ENCODE assay signal across 1 cellular context in the genomic region with DNA sequence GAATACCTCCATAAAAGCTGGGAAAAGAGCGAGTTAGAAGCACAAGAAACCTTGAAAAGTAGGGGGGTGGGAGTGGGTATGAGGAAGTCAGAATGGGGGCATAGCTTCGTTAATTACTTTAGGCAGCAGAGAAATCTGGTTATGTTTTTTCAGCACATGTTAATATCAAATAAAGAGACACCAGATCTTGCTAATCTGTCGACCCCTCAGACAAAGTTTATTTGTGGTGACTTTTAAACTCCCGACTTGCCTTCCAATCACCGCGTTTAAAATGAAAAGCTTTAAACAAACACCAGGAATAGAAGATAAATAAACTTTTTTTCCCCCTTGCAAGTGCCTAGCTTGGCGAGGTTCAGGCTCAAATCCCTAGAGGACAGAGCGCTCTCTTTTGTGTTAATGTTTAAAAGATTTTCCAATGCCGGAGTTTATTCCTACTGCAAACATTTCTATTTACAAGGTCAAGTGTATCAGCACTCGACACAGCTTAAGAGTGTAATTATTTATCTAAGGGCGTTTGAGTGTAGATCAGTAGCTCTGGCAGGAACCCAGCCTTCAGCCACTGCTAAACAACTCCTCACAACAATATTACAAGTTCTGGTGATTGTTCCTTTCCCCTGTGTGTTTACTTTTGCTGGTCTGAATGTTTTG.
TF ChIP-seq lines count a peak whose summit lies in the region.

No MANE protein-coding gene starts in this region.

TF ChIP-seq in HEK293, 187 proteins besides CTCF, POLR2A, EP300 and RAD21 (continued from another document and continues in another):
- TF ChIP-seq, protein P1, sequence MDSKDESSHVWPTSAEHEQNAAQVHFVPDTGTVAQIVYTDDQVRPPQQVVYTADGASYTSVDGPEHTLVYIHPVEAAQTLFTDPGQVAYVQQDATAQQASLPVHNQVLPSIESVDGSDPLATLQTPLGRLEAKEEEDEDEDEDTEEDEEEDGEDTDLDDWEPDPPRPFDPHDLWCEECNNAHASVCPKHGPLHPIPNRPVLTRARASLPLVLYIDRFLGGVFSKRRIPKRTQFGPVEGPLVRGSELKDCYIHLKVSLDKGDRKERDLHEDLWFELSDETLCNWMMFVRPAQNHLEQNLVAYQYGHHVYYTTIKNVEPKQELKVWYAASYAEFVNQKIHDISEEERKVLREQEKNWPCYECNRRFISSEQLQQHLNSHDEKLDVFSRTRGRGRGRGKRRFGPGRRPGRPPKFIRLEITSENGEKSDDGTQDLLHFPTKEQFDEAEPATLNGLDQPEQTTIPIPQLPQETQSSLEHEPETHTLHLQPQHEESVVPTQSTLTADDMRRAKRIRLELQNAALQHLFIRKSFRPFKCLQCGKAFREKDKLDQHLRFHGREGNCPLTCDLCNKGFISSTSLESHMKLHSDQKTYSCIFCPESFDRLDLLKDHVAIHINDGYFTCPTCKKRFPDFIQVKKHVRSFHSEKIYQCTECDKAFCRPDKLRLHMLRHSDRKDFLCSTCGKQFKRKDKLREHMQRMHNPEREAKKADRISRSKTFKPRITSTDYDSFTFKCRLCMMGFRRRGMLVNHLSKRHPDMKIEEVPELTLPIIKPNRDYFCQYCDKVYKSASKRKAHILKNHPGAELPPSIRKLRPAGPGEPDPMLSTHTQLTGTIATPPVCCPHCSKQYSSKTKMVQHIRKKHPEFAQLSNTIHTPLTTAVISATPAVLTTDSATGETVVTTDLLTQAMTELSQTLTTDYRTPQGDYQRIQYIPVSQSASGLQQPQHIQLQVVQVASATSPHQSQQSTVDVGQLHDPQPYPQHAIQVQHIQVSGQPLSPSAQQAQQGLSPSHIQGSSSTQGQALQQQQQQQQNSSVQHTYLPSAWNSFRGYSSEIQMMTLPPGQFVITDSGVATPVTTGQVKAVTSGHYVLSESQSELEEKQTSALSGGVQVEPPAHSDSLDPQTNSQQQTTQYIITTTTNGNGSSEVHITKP (tag by site-specific recombination; IDR thresholded peaks at IDR 0.05) = peak; percentile 88
- TF ChIP-seq ZBTB17 (tag by site-specific recombination; IDR thresholded peaks at IDR 0.05) (peak; percentile 86), ZNF670 (tag by site-specific recombination; IDR thresholded peaks at IDR 0.05; ENCODE audit: low read depth) (no peak), MEIS1 (CRISPR knock-in tag; IDR thresholded peaks at IDR 0.05; ENCODE audit: borderline replicate concordance) (no peak; the same call in 1 of the 2 replicates), ZNF214 (tag by site-specific recombination; IDR thresholded peaks at IDR 0.05; ENCODE audit: borderline replicate concordance) (no peak), FEZF1 (tag by site-specific recombination; IDR thresholded peaks at IDR 0.05) (peak; percentile 98), ZNF768 (tag by site-specific recombination; IDR thresholded peaks at IDR 0.05) (no peak), ZNF366 (tag by site-specific recombination; conservative IDR thresholded peaks at IDR 0.05) (peak; percentile 73), ZNF701 (tag by site-specific recombination; IDR thresholded peaks at IDR 0.05) (no peak), ZNF623 (tag by site-specific recombination; IDR thresholded peaks at IDR 0.05) (no peak), ZNF354C (tag by site-specific recombination; IDR thresholded peaks at IDR 0.05; ENCODE audit: borderline replicate concordance, low read depth) (no peak), ZFP41 (tag by site-specific recombination; IDR thresholded peaks at IDR 0.05; ENCODE audit: borderline replicate concordance) (no peak), ZNF473 (tag by site-specific recombination; IDR thresholded peaks at IDR 0.05) (no peak), ZNF571 (tag by site-specific recombination; IDR thresholded peaks at IDR 0.05) (no peak), ZNF658 (tag by site-specific recombination; IDR thresholded peaks at IDR 0.05) (no peak), YY2 (tag by site-specific recombination; IDR thresholded peaks at IDR 0.05) (no peak), SP7 (tag by site-specific recombination; IDR thresholded peaks at IDR 0.05) (peak; percentile 67), KLF16 (tag by site-specific recombination; IDR thresholded peaks at IDR 0.05) (no peak), ZNF223 (tag by site-specific recombination; IDR thresholded peaks at IDR 0.05) (no peak), ZNF146 (tag by site-specific recombination; IDR thresholded peaks at IDR 0.05) (peak; percentile 10; the same call in 1 of the 2 replicates), ZNF2 (tag by site-specific recombination; IDR thresholded peaks at IDR 0.05) (peak; percentile 13; the same call in 1 of the 2 replicates), SP3 (tag by site-specific recombination; IDR thresholded peaks at IDR 0.05) (no peak), ZNF792 (tag by site-specific recombination; IDR thresholded peaks at IDR 0.05) (no peak), ZNF510 (tag by site-specific recombination; IDR thresholded peaks at IDR 0.05; ENCODE audit: insufficient replicate concordance) (no peak), ZNF707 (tag by site-specific recombination; IDR thresholded peaks at IDR 0.05) (no peak), ZNF157 (tag by site-specific recombination; IDR thresholded peaks at IDR 0.05) (no peak), ZNF174 (tag by site-specific recombination; IDR thresholded peaks at IDR 0.05) (no peak), ZNF335 (tag by site-specific recombination; conservative IDR thresholded peaks at IDR 0.05) (no peak), KLF8 (tag by site-specific recombination; IDR thresholded peaks at IDR 0.05) (peak; percentile 84), ZNF654 (tag by site-specific recombination; IDR thresholded peaks at IDR 0.05; ENCODE audit: low read depth) (no peak; the same call in 1 of the 2 replicates), EGR2 (tag by site-specific recombination; IDR thresholded peaks at IDR 0.05; ENCODE audit: low read depth) (no peak), ZBTB7A (tag by site-specific recombination; IDR thresholded peaks at IDR 0.05; ENCODE audit: low read depth) (no peak), TCF7L2 (IDR thresholded peaks at IDR 0.05; ENCODE audit: borderline replicate concordance, low read depth, low read length) (peak; percentile 92), ZNF621 (tag by site-specific recombination; IDR thresholded peaks at IDR 0.05) (no peak), BCL11A (tag by site-specific recombination; IDR thresholded peaks at IDR 0.05; ENCODE audit: low read depth) (no peak; the same call in 1 of the 2 replicates), ZNF292 (tag by site-specific recombination; IDR thresholded peaks at IDR 0.05; ENCODE audit: borderline replicate concordance, low read depth) (no peak), ZNF138 (tag by site-specific recombination; IDR thresholded peaks at IDR 0.05; ENCODE audit: borderline replicate concordance) (no peak), ZNF777 (tag by site-specific recombination; IDR thresholded peaks at IDR 0.05; ENCODE audit: borderline replicate concordance) (no peak), ZNF202 (tag by site-specific recombination; IDR thresholded peaks at IDR 0.05; ENCODE audit: borderline replicate concordance) (no peak), ZNF555 (tag by site-specific recombination; conservative IDR thresholded peaks at IDR 0.05) (no peak), GLIS2 (tag by site-specific recombination; IDR thresholded peaks at IDR 0.05) (no peak), ZFP69B (tag by site-specific recombination; IDR thresholded peaks at IDR 0.05) (no peak), ZNF248 (tag by site-specific recombination; IDR thresholded peaks at IDR 0.05) (no peak)
- TF ChIP-seq, protein P2, sequence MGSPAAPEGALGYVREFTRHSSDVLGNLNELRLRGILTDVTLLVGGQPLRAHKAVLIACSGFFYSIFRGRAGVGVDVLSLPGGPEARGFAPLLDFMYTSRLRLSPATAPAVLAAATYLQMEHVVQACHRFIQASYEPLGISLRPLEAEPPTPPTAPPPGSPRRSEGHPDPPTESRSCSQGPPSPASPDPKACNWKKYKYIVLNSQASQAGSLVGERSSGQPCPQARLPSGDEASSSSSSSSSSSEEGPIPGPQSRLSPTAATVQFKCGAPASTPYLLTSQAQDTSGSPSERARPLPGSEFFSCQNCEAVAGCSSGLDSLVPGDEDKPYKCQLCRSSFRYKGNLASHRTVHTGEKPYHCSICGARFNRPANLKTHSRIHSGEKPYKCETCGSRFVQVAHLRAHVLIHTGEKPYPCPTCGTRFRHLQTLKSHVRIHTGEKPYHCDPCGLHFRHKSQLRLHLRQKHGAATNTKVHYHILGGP (tag by site-specific recombination; IDR thresholded peaks at IDR 0.05) = peak; percentile 81; the same call in 1 of the 2 replicates
- TF ChIP-seq, protein P3, sequence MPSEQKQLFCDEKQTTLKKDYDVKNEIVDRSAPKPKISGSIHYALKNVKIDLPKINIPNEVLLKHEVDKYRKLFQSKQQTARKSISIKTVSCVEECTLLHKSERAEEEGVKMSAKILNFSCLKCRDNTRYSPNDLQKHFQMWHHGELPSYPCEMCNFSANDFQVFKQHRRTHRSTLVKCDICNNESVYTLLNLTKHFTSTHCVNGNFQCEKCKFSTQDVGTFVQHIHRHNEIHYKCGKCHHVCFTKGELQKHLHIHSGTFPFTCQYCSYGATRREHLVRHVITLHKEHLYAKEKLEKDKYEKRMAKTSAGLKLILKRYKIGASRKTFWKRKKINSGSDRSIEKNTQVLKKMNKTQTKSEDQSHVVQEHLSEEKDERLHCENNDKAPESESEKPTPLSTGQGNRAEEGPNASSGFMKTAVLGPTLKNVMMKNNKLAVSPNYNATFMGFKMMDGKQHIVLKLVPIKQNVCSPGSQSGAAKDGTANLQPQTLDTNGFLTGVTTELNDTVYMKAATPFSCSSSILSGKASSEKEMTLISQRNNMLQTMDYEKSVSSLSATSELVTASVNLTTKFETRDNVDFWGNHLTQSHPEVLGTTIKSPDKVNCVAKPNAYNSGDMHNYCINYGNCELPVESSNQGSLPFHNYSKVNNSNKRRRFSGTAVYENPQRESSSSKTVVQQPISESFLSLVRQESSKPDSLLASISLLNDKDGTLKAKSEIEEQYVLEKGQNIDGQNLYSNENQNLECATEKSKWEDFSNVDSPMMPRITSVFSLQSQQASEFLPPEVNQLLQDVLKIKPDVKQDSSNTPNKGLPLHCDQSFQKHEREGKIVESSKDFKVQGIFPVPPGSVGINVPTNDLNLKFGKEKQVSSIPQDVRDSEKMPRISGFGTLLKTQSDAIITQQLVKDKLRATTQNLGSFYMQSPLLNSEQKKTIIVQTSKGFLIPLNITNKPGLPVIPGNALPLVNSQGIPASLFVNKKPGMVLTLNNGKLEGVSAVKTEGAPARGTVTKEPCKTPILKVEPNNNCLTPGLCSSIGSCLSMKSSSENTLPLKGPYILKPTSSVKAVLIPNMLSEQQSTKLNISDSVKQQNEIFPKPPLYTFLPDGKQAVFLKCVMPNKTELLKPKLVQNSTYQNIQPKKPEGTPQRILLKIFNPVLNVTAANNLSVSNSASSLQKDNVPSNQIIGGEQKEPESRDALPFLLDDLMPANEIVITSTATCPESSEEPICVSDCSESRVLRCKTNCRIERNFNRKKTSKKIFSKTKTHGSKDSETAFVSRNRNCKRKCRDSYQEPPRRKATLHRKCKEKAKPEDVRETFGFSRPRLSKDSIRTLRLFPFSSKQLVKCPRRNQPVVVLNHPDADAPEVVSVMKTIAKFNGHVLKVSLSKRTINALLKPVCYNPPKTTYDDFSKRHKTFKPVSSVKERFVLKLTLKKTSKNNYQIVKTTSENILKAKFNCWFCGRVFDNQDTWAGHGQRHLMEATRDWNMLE (tag by site-specific recombination; conservative IDR thresholded peaks at IDR 0.05; ENCODE audit: low read depth) = 0 out of 2 replicates have a peak, but pooled peaks have one; percentile 10
- TF ChIP-seq, protein P4, sequence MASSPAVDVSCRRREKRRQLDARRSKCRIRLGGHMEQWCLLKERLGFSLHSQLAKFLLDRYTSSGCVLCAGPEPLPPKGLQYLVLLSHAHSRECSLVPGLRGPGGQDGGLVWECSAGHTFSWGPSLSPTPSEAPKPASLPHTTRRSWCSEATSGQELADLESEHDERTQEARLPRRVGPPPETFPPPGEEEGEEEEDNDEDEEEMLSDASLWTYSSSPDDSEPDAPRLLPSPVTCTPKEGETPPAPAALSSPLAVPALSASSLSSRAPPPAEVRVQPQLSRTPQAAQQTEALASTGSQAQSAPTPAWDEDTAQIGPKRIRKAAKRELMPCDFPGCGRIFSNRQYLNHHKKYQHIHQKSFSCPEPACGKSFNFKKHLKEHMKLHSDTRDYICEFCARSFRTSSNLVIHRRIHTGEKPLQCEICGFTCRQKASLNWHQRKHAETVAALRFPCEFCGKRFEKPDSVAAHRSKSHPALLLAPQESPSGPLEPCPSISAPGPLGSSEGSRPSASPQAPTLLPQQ (tag by site-specific recombination; IDR thresholded peaks at IDR 0.05) = no peak
- TF ChIP-seq, protein P5, sequence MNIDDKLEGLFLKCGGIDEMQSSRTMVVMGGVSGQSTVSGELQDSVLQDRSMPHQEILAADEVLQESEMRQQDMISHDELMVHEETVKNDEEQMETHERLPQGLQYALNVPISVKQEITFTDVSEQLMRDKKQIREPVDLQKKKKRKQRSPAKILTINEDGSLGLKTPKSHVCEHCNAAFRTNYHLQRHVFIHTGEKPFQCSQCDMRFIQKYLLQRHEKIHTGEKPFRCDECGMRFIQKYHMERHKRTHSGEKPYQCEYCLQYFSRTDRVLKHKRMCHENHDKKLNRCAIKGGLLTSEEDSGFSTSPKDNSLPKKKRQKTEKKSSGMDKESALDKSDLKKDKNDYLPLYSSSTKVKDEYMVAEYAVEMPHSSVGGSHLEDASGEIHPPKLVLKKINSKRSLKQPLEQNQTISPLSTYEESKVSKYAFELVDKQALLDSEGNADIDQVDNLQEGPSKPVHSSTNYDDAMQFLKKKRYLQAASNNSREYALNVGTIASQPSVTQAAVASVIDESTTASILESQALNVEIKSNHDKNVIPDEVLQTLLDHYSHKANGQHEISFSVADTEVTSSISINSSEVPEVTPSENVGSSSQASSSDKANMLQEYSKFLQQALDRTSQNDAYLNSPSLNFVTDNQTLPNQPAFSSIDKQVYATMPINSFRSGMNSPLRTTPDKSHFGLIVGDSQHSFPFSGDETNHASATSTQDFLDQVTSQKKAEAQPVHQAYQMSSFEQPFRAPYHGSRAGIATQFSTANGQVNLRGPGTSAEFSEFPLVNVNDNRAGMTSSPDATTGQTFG (tag by site-specific recombination; IDR thresholded peaks at IDR 0.05; ENCODE audit: borderline replicate concordance) = no peak
- TF ChIP-seq, protein P6, sequence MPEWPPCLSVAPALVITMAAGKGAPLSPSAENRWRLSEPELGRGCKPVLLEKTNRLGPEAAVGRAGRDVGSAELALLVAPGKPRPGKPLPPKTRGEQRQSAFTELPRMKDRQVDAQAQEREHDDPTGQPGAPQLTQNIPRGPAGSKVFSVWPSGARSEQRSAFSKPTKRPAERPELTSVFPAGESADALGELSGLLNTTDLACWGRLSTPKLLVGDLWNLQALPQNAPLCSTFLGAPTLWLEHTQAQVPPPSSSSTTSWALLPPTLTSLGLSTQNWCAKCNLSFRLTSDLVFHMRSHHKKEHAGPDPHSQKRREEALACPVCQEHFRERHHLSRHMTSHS (tag by site-specific recombination; IDR thresholded peaks at IDR 0.05) = peak; percentile 92
- TF ChIP-seq, protein P7, sequence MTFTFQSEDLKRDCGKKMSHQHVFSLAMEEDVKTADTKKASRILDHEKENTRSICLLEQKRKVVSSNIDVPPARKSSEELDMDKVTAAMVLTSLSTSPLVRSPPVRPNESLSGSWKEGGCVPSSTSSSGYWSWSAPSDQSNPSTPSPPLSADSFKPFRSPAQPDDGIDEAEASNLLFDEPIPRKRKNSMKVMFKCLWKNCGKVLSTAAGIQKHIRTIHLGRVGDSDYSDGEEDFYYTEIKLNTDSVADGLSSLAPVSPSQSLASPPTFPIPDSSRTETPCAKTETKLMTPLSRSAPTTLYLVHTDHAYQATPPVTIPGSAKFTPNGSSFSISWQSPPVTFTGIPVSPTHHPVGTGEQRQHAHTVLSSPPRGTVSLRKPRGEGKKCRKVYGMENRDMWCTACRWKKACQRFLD (tag by site-specific recombination; IDR thresholded peaks at IDR 0.05) = no peak
